In the genomic region with DNA sequence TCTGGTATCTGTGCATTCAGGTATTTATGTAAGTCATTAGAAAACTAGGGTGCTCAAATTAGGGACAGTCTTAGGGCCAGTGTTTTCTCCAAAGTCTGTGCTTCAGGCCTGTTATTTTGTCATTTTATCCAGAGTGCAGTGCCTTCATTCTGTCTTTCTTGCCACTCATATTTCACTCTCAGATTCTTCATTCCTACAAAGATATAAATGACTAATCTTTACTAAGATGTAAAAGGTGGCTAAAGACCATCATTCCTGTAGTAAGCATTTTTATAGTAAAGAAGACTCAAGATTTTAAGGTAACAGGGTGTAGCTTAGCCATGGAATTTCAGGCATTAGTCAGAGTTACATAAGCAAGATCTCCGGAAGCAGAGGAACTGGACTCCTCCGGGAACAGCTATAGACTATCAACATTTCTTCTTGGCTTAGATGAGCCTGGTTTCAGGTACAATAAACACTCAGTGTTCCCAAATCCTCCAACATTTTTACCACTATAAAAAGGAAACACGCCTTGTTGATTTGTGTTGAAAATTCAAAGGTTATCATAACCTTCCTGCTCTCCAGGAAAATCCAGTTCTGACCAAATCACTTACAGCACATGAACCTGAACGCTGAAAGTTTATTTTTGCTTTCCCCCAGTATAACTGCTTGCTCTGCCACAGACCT, we compare ENCODE assay signal across 1 cellular context.
TF ChIP-seq lines count a peak whose summit lies in the region.

No MANE protein-coding gene starts in this region.

TF ChIP-seq in HepG2, 621 proteins besides CTCF, POLR2A, EP300 and RAD21 (continued from another document):
- no peak for TF ChIP-seq ZNF101 (CRISPR knock-in tag; IDR thresholded peaks at IDR 0.05; ENCODE audit: borderline replicate concordance, low read depth)
- TF ChIP-seq, protein P1, sequence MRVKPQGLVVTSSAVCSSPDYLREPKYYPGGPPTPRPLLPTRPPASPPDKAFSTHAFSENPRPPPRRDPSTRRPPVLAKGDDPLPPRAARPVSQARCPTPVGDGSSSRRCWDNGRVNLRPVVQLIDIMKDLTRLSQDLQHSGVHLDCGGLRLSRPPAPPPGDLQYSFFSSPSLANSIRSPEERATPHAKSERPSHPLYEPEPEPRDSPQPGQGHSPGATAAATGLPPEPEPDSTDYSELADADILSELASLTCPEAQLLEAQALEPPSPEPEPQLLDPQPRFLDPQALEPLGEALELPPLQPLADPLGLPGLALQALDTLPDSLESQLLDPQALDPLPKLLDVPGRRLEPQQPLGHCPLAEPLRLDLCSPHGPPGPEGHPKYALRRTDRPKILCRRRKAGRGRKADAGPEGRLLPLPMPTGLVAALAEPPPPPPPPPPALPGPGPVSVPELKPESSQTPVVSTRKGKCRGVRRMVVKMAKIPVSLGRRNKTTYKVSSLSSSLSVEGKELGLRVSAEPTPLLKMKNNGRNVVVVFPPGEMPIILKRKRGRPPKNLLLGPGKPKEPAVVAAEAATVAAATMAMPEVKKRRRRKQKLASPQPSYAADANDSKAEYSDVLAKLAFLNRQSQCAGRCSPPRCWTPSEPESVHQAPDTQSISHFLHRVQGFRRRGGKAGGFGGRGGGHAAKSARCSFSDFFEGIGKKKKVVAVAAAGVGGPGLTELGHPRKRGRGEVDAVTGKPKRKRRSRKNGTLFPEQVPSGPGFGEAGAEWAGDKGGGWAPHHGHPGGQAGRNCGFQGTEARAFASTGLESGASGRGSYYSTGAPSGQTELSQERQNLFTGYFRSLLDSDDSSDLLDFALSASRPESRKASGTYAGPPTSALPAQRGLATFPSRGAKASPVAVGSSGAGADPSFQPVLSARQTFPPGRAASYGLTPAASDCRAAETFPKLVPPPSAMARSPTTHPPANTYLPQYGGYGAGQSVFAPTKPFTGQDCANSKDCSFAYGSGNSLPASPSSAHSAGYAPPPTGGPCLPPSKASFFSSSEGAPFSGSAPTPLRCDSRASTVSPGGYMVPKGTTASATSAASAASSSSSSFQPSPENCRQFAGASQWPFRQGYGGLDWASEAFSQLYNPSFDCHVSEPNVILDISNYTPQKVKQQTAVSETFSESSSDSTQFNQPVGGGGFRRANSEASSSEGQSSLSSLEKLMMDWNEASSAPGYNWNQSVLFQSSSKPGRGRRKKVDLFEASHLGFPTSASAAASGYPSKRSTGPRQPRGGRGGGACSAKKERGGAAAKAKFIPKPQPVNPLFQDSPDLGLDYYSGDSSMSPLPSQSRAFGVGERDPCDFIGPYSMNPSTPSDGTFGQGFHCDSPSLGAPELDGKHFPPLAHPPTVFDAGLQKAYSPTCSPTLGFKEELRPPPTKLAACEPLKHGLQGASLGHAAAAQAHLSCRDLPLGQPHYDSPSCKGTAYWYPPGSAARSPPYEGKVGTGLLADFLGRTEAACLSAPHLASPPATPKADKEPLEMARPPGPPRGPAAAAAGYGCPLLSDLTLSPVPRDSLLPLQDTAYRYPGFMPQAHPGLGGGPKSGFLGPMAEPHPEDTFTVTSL (CRISPR knock-in tag; IDR thresholded peaks at IDR 0.05; ENCODE audit: borderline replicate concordance), result peak; percentile 16; the same call in 1 of the 2 replicates
- no peak for TF ChIP-seq SOX13 (IDR thresholded peaks at IDR 0.05)
- TF ChIP-seq SOX13 (CRISPR knock-in tag; conservative IDR thresholded peaks at IDR 0.05 in 1 of 2, IDR thresholded peaks at IDR 0.05 in 1 of 2), result peak in 1 of 2 experiments; percentile 43; a peak in 1 of 4 replicates
- TF ChIP-seq ETV5 (CRISPR knock-in tag; IDR thresholded peaks at IDR 0.05; ENCODE audit: borderline replicate concordance), result peak; percentile 88; the same call in 1 of the 2 replicates
- no peak for TF ChIP-seq KDM5A (IDR thresholded peaks at IDR 0.05; ENCODE audit: borderline replicate concordance, low read length)
- 0 out of 2 replicates have a peak, but pooled peaks have one; percentile 31 for TF ChIP-seq ZNF614 (CRISPR knock-in tag; IDR thresholded peaks at IDR 0.05; ENCODE audit: borderline replicate concordance)
- TF ChIP-seq SMYD3 (CRISPR knock-in tag; IDR thresholded peaks at IDR 0.05), result 0 out of 2 replicates have a peak, but pooled peaks have one; percentile 38
- peak; percentile 70 for TF ChIP-seq TEAD3 (CRISPR knock-in tag; optimal IDR thresholded peaks at IDR 0.05; ENCODE audit: borderline replicate concordance)
- 0 out of 2 replicates have a peak, but pooled peaks have one; percentile 11 for TF ChIP-seq IRF2 (CRISPR knock-in tag; IDR thresholded peaks at IDR 0.05)
- TF ChIP-seq GABPA (IDR thresholded peaks at IDR 0.05; ENCODE audit: low read depth, low read length), result no peak
- TF ChIP-seq GABPA (CRISPR knock-in tag; IDR thresholded peaks at IDR 0.05; ENCODE audit: low read depth), result peak; percentile 20; the same call in 1 of the 2 replicates
- peak; percentile 49 for TF ChIP-seq RARA (CRISPR knock-in tag; IDR thresholded peaks at IDR 0.05)
- peak; percentile 37 for TF ChIP-seq FOXA3 (CRISPR knock-in tag; IDR thresholded peaks at IDR 0.05)
- TF ChIP-seq, protein P2, sequence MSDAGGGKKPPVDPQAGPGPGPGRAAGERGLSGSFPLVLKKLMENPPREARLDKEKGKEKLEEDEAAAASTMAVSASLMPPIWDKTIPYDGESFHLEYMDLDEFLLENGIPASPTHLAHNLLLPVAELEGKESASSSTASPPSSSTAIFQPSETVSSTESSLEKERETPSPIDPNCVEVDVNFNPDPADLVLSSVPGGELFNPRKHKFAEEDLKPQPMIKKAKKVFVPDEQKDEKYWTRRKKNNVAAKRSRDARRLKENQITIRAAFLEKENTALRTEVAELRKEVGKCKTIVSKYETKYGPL (CRISPR knock-in tag; IDR thresholded peaks at IDR 0.05), result peak; percentile 95
- no peak for TF ChIP-seq CBX1 (IDR thresholded peaks at IDR 0.05; ENCODE audit: low read depth)
